8 cellular contexts compared by ENCODE assay signal in genomic region chr5:14264605-14265316, GRCh38.
DNase-seq lines count a peak whose midpoint lies in the region; ATAC-seq and TF ChIP-seq lines count a peak whose summit lies in the region.

No MANE protein-coding gene starts in this region.

- TF ChIP-seq CTCF in foreskin keratinocyte (conservative IDR thresholded peaks at IDR 0.05) (no peak), testis (IDR thresholded peaks at IDR 0.05) (no peak)

- H3K27ac ChIP-seq in GM23248, result peak overlapping the region; percentile 96
- H3K27ac ChIP-seq in foreskin keratinocyte, result peak overlapping the region; percentile 93
- no peak overlapping the region for H3K27ac ChIP-seq in testis

- ATAC-seq in foreskin keratinocyte, result peak; percentile 87

- no peaks in the 10 kb centered on the region for H3K9me2 ChIP-seq in GM23248 (ENCODE audit: insufficient read depth)

- 0 out of 2 replicates have a peak, but pooled peaks cover under 1% of the 10 kb centered on the region for H4K20me1 ChIP-seq in GM23248 (ENCODE audit: insufficient read depth)

- no peaks in the 10 kb centered on the region for H3K9me3 ChIP-seq in GM23248 (ENCODE audit: low read depth)
- H3K9me3 ChIP-seq in testis, result no peaks in the 10 kb centered on the region

- H3K4me1 ChIP-seq in GM23248 (ENCODE audit: insufficient read depth) (peaks cover 93% of the 10 kb centered on the region), foreskin keratinocyte (peaks cover 63% of the 10 kb centered on the region), testis (peaks cover 14% of the 10 kb centered on the region)

- H3K36me3 ChIP-seq in GM23248 (ENCODE audit: low read depth) (peaks cover 5% of the 10 kb centered on the region; the same call in 1 of the 2 replicates), testis (ENCODE audit: low read depth, missing control alignments) (no peaks in the 10 kb centered on the region)

- H3K4me2 ChIP-seq in GM23248 (ENCODE audit: unreplicated experiment), result peak overlapping the region; percentile 77

- in situ Hi-C loops in GM23248 (cut with MboI), result loop anchor here (25.0 kb wide), 1 partner anchor 277 kb away; no protein-coding TSS in a partner anchor

- H2AFZ ChIP-seq in GM23248, result no peak overlapping the region

- peak overlapping the region; percentile 72 for H3K9ac ChIP-seq in GM23248

- H3K4me3 ChIP-seq in GM23248 (peak overlapping the region; percentile 56), testis (peak overlapping the region in 1 of 2 donors; percentile 29)

- WGBS in GM23248 (ENCODE audit: low coverage in 1 of 2, low lambda C conversion rate in 2 of 2, missing lambda C conversion rate in 2 of 2), 2 experiments, result 1 to 2% methylated on average over 26 of the region's 26 CpGs
- WGBS in testis, 2 donors, result 8 to 10% methylated on average over 26 of the region's 26 CpGs

- TF ChIP-seq POLR2A in testis (IDR thresholded peaks at IDR 0.05), result no peak

- peaks cover 78% of the 10 kb centered on the region for H3F3A ChIP-seq in GM23248 (ENCODE audit: insufficient read depth)

- peak; percentile 96 for DNase-seq in ELF-1 (ENCODE audit: low read depth, low spot score)
- peak; percentile 98 for DNase-seq in GM23248
- DNase-seq in KG1 (lab: John Stamatoyannopoulos, UW), result peak; percentile 59
- DNase-seq in RPMI8226, result peak; percentile 94
- DNase-seq in activated gamma-delta T cell treated with Interleukin-2 at 50 U/mL for 16 hours, result peak; percentile 70
- DNase-seq in foreskin keratinocyte, result peak; percentile 87 to 93
- peak; percentile 84 for DNase-seq in occipital lobe (lab: John Stamatoyannopoulos, UW)
- DNase-seq in testis, result peak; percentile 94

- intact Hi-C loops in testis (cut with DNase I; ENCODE audit: low total_unique reads), result loop anchor here (10.0 kb wide), 2 partner anchors 120 to 150 kb away; partner anchors contain the start of gene TRIO

- peaks cover 99% of the 10 kb centered on the region for H3K79me2 ChIP-seq in GM23248 (ENCODE audit: insufficient read depth)

- no peaks in the 10 kb centered on the region for H3K27me3 ChIP-seq in GM23248 (replicated peaks; ENCODE audit: insufficient read depth)
- no peaks in the 10 kb centered on the region for H3K27me3 ChIP-seq in foreskin keratinocyte
- no peaks in the 10 kb centered on the region for H3K27me3 ChIP-seq in testis

Comparison
In these comparisons a context has a peak if more than half of its experiments do, and no peak if none do; other contexts are left out.
1. H3K27ac ChIP-seq: peak in GM23248 (single experiment) and foreskin keratinocyte (single experiment); none in testis (0 of 2).
2. Peak in every context shown above with its lines, with median percentiles within 50 percentile points of each other: DNase-seq.